Comparison of ENCODE assay signal across 32 cellular contexts in the genomic region with DNA sequence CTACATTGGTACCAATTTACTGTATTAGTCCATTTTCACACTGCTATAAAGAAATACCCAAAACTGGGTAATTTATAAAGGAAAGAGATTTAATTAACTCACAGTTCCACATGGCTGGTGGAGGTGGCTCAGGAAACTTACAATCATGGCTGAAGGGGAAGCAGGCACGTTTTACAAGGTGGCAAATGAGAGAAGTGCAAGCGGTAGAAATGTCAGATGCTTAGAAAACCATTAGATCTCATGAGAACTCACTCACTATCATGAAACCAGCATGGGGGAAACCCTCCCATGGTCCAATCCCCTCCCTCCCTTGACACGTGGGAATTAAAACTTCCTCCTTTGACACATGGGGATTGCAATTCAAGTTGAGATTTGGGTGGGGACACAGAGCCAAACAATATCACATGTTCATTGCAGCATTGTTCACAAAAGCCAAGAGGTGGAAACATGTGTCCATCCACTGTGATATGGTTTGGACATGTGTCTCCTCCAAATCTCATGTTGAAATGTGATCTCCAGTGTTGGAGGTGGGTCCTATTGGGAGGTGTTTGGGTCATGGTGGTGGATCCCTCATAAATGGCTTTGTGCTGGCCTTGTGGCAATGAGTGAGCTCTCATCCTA. TPM values are rescaled to one million over a fixed set of nuclear protein-coding genes. Genes with fewer than 3 reads are reported as not detected.
"Had no signal": no experiment of that assay in that cellular context is flagged by ENCODE, and none has a peak within 500 bp of the region (broad histone marks: within the 10 kb centered on the region; RNA-seq: fewer than 3 reads in every experiment).

No MANE protein-coding gene starts in this region.

- H3K27ac ChIP-seq: neural progenitor cell, ovary, parathyroid adenoma, psoas muscle, right lobe of liver, sigmoid colon, suprapubic skin, testis, tibial artery, transverse colon, upper lobe of right lung, vagina had no signal

- H2AFZ ChIP-seq: neural progenitor cell, parathyroid adenoma had no signal

- H3K4me3 ChIP-seq: neural progenitor cell, ovary, psoas muscle, right lobe of liver, sigmoid colon, suprapubic skin, testis, tibial artery, transverse colon, upper lobe of right lung, vagina had no signal

- H3K4me2 ChIP-seq: neural progenitor cell had no signal

- H3K9me3 ChIP-seq: ovary, psoas muscle, right lobe of liver, sigmoid colon, testis, transverse colon had no signal

- H3K4me1 ChIP-seq: neural progenitor cell, parathyroid adenoma, psoas muscle, right lobe of liver, sigmoid colon, suprapubic skin, testis, tibial artery, upper lobe of right lung had no signal

- H3K36me3 ChIP-seq: neural progenitor cell, ovary, right lobe of liver, sigmoid colon, suprapubic skin, tibial artery, transverse colon, upper lobe of right lung, vagina had no signal

- H3K79me2 ChIP-seq: parathyroid adenoma had no signal

- H3K9ac ChIP-seq: neural progenitor cell, parathyroid adenoma had no signal

- ATAC-seq: natural killer cell; psoas muscle; right cardiac atrium; right lobe of liver; stimulated activated effector memory CD8-positive, alpha-beta T cell treated with anti-CD3 and anti-CD28 coated beads, Interleukin-12 subunit alpha, Interleukin-12 subunit beta, amount 100 ng/mL, for 72 hours; stimulated activated naive B cell treated with anti-CD40 and anti-IgM and Interleukin-4, amounts not matched to agents 10 μg/mL and 1 μg/mL and 100 μg/mL, for 72 hours; stimulated activated naive CD8-positive, alpha-beta T cell treated with anti-CD3 and anti-CD28 coated beads, Interleukin-15, amount 100 ng/mL, for 72 hours; stimulated activated naive CD8-positive, alpha-beta T cell treated with anti-CD3 and anti-CD28 coated beads, Interleukin-15, Interleukin-2, amounts not matched to agents 100 U/mL and 50 U/mL, for 24 hours; upper lobe of right lung had no signal

- FAIRE-seq: small intestine had no signal

- DNase-seq: natural killer cell; occipital lobe; ovary; posterior cingulate gyrus; psoas muscle; right cardiac atrium; sigmoid colon; small intestine; stimulated activated CD4-positive, alpha-beta T cell treated with anti-CD3 and anti-CD28 coated beads, Interleukin-15, amount 100 ng/mL, for 24 hours; stimulated activated CD4-positive, alpha-beta T cell treated with anti-CD3 and anti-CD28 coated beads, Interleukin-2, amount 100 ng/mL, for 24 hours; stimulated activated CD4-positive, alpha-beta T cell treated with anti-CD3 and anti-CD28 coated beads, Interleukin-2, amount 100 ng/mL, for 48 hours; stimulated activated CD4-positive, alpha-beta T cell treated with anti-CD3 and anti-CD28 coated beads, Interleukin-4, amount 100 ng/mL, for 24 hours; stimulated activated naive B cell treated with anti-CD40 and anti-IgM and Interleukin-4, amounts not matched to agents 10 μg/mL and 1 μg/mL and 100 μg/mL, for 72 hours; stimulated activated naive CD8-positive, alpha-beta T cell treated with anti-CD3 and anti-CD28 coated beads, Interleukin-15, amount 100 ng/mL, for 72 hours; stimulated activated naive CD8-positive, alpha-beta T cell treated with anti-CD3 and anti-CD28 coated beads, Interleukin-15, Interleukin-2, amounts not matched to agents 100 U/mL and 50 U/mL, for 24 hours; substantia nigra; testis; tibial artery; transverse colon; upper lobe of right lung had no signal

- H3K27me3 ChIP-seq: neural progenitor cell, ovary, right lobe of liver, sigmoid colon, testis, transverse colon, upper lobe of right lung, vagina had no signal

RNA-seq across cellular contexts. Expression of a gene that starts 3.1 kb away (rescaled TPM):
- total RNA-seq: natural killer cell, occipital lobe, osteoblast, ovary, progenitor cell of endocrine pancreas, psoas muscle, renal cortical epithelial cell, right cardiac atrium, right lobe of liver, sigmoid colon, skeletal muscle tissue, transverse colon, upper lobe of right lung, urinary bladder, vagina had no signal
- polyA plus RNA-seq: neural cell, ovary, psoas muscle, right cardiac atrium, sigmoid colon, urinary bladder had no signal
